Comparison of ENCODE assay signal across 7 cellular contexts in genomic region chr11:65353900-65354264, GRCh38. TPM values are rescaled to one million over a fixed set of nuclear protein-coding genes. Genes with fewer than 3 reads are reported as not detected.
DNase-seq lines count a peak whose midpoint lies in the region; ATAC-seq and TF ChIP-seq lines count a peak whose summit lies in the region.
"Had no signal": no experiment of that assay in that cellular context is flagged by ENCODE, and none has a peak within 500 bp of the region (broad histone marks: within the 10 kb centered on the region; RNA-seq: fewer than 3 reads in every experiment).

No MANE protein-coding gene starts in this region.

- DNase-seq in Calu3 (no peak), mesothelial cell of epicardium (ENCODE audit: low spot score in 2 of 2, unreplicated experiment in 2 of 2) (no peak), kidney tubule cell (ENCODE audit: low spot score) (no peak), dermis blood vessel endothelial cell (no peak)
- DNase-seq in activated naive CD8-positive, alpha-beta T cell treated with anti-CD3 and anti-CD28 coated beads, Interleukin-2, amount 10 ng/mL, durations not matched to agents 7 days and 5 days: no peak

- no peak for ATAC-seq in activated naive CD8-positive, alpha-beta T cell treated with anti-CD3 and anti-CD28 coated beads, Interleukin-2, amount 10 ng/mL, durations not matched to agents 7 days and 5 days (ENCODE audit: low read depth)
- no peak for ATAC-seq in HG03439 (IDR thresholded peaks at IDR 0.05; ENCODE audit: unreplicated experiment)

- H3K4me3 Mint-ChIP-seq in Calu3 (ENCODE audit: low read depth, unreplicated experiment) (peak overlapping the region; percentile 77), mesothelial cell of epicardium (peak overlapping the region; percentile 76)
- peak overlapping the region; percentile 60 for H3K4me3 Mint-ChIP-seq in activated naive CD8-positive, alpha-beta T cell treated with anti-CD3 and anti-CD28 coated beads, Interleukin-2, amount 10 ng/mL, durations not matched to agents 7 days and 5 days

- no peaks in the 10 kb centered on the region for H3K9me3 Mint-ChIP-seq in Calu3 (ENCODE audit: low read depth, unreplicated experiment)
- no peaks in the 10 kb centered on the region for H3K9me3 Mint-ChIP-seq in activated naive CD8-positive, alpha-beta T cell treated with anti-CD3 and anti-CD28 coated beads, Interleukin-2, amount 10 ng/mL, durations not matched to agents 7 days and 5 days
- no peaks in the 10 kb centered on the region for H3K9me3 Mint-ChIP-seq in mesothelial cell of epicardium

- CTCF ChIA-PET in Calu3 (lab: Charles Lee): no interaction called here

- BruUV-seq in Calu3 (replicated peaks; lab: Mats Ljungman, UMichigan): no TSS peak

- H3K4me1 Mint-ChIP-seq in Calu3 (ENCODE audit: low read depth, unreplicated experiment) (peaks cover 18% of the 10 kb centered on the region), mesothelial cell of epicardium (peaks cover 17% of the 10 kb centered on the region)
- H3K4me1 Mint-ChIP-seq in activated naive CD8-positive, alpha-beta T cell treated with anti-CD3 and anti-CD28 coated beads, Interleukin-2, amount 10 ng/mL, durations not matched to agents 7 days and 5 days: peaks cover 14% of the 10 kb centered on the region

- TF ChIP-seq CTCF in Calu3 (IDR thresholded peaks at IDR 0.05; ENCODE audit: unreplicated experiment): no peak
- TF ChIP-seq CTCF in mesothelial cell of epicardium (IDR thresholded peaks at IDR 0.05; ENCODE audit: unreplicated experiment): no peak

- H3K36me3 Mint-ChIP-seq in Calu3 (ENCODE audit: insufficient read depth, unreplicated experiment) (peaks cover 40% of the 10 kb centered on the region), mesothelial cell of epicardium (peaks cover 14% of the 10 kb centered on the region)
- peaks cover 7% of the 10 kb centered on the region for H3K36me3 Mint-ChIP-seq in activated naive CD8-positive, alpha-beta T cell treated with anti-CD3 and anti-CD28 coated beads, Interleukin-2, amount 10 ng/mL, durations not matched to agents 7 days and 5 days

- POLR2A ChIA-PET in activated naive CD8-positive, alpha-beta T cell treated with anti-CD3 and anti-CD28 coated beads, Interleukin-2, amount 10 ng/mL, durations not matched to agents 7 days and 5 days (lab: Charles Lee): interaction anchor here (0.7 to 1.1 kb wide), 2 partner anchors 20 to 212 kb away, joined by 3 to 4 read pairs; partner anchors contain the start of gene DPF2

- peak overlapping the region; percentile 51 for H3K27ac Mint-ChIP-seq in Calu3 (ENCODE audit: unreplicated experiment)
- no peak overlapping the region for H3K27ac Mint-ChIP-seq in activated naive CD8-positive, alpha-beta T cell treated with anti-CD3 and anti-CD28 coated beads, Interleukin-2, amount 10 ng/mL, durations not matched to agents 7 days and 5 days
- peak overlapping the region; percentile 83 for H3K27ac Mint-ChIP-seq in mesothelial cell of epicardium

- intact Hi-C loops in Calu3 (cut with micrococcal nuclease; ENCODE audit: unreplicated experiment): no loop called here

- H3K27me3 Mint-ChIP-seq in Calu3 (ENCODE audit: unreplicated experiment) (peaks cover 17% of the 10 kb centered on the region), mesothelial cell of epicardium (ENCODE audit: low read depth) (peaks cover 24% of the 10 kb centered on the region)
- H3K27me3 Mint-ChIP-seq in activated naive CD8-positive, alpha-beta T cell treated with anti-CD3 and anti-CD28 coated beads, Interleukin-2, amount 10 ng/mL, durations not matched to agents 7 days and 5 days: no peaks in the 10 kb centered on the region

RNA-seq across cellular contexts. Expression of gene TIGD3, which starts 0.7 kb away (rescaled TPM):
- 0.73 and 1.5 TPM in 2 replicates for total RNA-seq in Calu3 (2022)
- total RNA-seq in activated naive CD8-positive, alpha-beta T cell treated with anti-CD3 and anti-CD28 coated beads, Interleukin-2, amount 10 ng/mL, durations not matched to agents 7 days and 5 days: 1 to 10 TPM in 1 of 2 experiments, under 1 TPM in 1; 0.97 to 1.2 TPM
- total RNA-seq in mesothelial cell of epicardium: 0.49 to 0.75 TPM (median 0.60 TPM) in 3 replicates
- 0.17 and 0.23 TPM in 2 replicates for total RNA-seq in dermis blood vessel endothelial cell
- total RNA-seq: renal cortical epithelial cell had no signal

RNA-seq across cellular contexts. Expression of gene DPF2, which starts 20.2 kb away (rescaled TPM):
- total RNA-seq in Calu3 (2022) (57.5 and 61.1 TPM in 2 replicates), mesothelial cell of epicardium (80.1 to 85.3 TPM (median 81.3 TPM) in 3 replicates), dermis blood vessel endothelial cell (32.7 and 60.4 TPM in 2 replicates)
- total RNA-seq in activated naive CD8-positive, alpha-beta T cell treated with anti-CD3 and anti-CD28 coated beads, Interleukin-2, amount 10 ng/mL, durations not matched to agents 7 days and 5 days: 10 to 100 TPM; 80.2 to 82.7 TPM

RNA-seq across cellular contexts. Expression of gene SLC25A45, which starts 28.6 kb away (rescaled TPM):
- total RNA-seq in Calu3 (2022) (2.9 and 4.0 TPM in 2 replicates), mesothelial cell of epicardium (3.9 to 4.7 TPM (median 4.7 TPM) in 3 replicates), dermis blood vessel endothelial cell (1.0 and 3.3 TPM in 2 replicates)
- total RNA-seq in activated naive CD8-positive, alpha-beta T cell treated with anti-CD3 and anti-CD28 coated beads, Interleukin-2, amount 10 ng/mL, durations not matched to agents 7 days and 5 days: 10 to 100 TPM; 25.5 to 29.6 TPM

RNA-seq across cellular contexts. Expression of gene FRMD8, which starts 32.6 kb away (rescaled TPM):
- total RNA-seq in Calu3 (2022): 40.2 and 51.9 TPM in 2 replicates
- 10 to 100 TPM; 51.5 to 55.4 TPM for total RNA-seq in activated naive CD8-positive, alpha-beta T cell treated with anti-CD3 and anti-CD28 coated beads, Interleukin-2, amount 10 ng/mL, durations not matched to agents 7 days and 5 days
- total RNA-seq in mesothelial cell of epicardium: 23.5 to 26.4 TPM (median 25.0 TPM) in 3 replicates
- 152 and 238 TPM in 2 replicates for total RNA-seq in dermis blood vessel endothelial cell

RNA-seq across cellular contexts. Expression of gene CDC42EP2, which starts 39.2 kb away (rescaled TPM):
- 35.6 and 43.2 TPM in 2 replicates for total RNA-seq in Calu3 (2022)
- total RNA-seq in activated naive CD8-positive, alpha-beta T cell treated with anti-CD3 and anti-CD28 coated beads, Interleukin-2, amount 10 ng/mL, durations not matched to agents 7 days and 5 days: 1 to 10 TPM in 1 of 2 experiments, under 1 TPM in 1; 0.51 to 1.7 TPM
- 10.9 to 12.3 TPM (median 11.7 TPM) in 3 replicates for total RNA-seq in mesothelial cell of epicardium
- total RNA-seq in dermis blood vessel endothelial cell: 11.4 and 12.3 TPM in 2 replicates
